20 cellular contexts compared by ENCODE assay signal in the genomic region with DNA sequence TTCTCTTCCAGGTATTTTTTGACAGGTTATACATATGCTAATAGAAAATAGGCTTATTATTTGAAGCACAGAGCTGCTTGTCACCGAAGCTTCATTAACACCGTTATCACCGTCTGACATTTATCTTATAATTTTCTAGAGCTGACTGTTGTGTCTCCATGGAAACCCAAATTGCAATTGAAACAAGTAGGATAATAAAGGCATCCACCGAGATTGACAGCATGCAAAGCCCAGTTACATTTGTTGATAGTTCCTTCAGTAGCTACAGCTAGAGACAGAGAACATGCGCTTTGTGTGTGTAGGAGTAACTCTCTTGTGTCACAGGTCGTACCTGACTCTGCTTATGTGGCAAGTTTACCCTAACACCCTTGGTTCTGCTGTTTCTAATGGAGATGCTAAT.
DNase-seq lines count a peak whose midpoint lies in the region; ATAC-seq and TF ChIP-seq lines count a peak whose summit lies in the region.
"Had no signal": no experiment of that assay in that cellular context is flagged by ENCODE, and none has a peak within 500 bp of the region (broad histone marks: within the 10 kb centered on the region; RNA-seq: fewer than 3 reads in every experiment).

No MANE protein-coding gene starts in this region.

- POLR2A ChIA-PET in CD8-positive, alpha-beta T cell (lab: Charles Lee), result interaction anchor here (11.6 kb wide), 1 partner anchor 14 kb away, joined by 319 read pairs; no protein-coding TSS in a partner anchor
- POLR2A ChIA-PET in naive thymus-derived CD8-positive, alpha-beta T cell (lab: Charles Lee), result interaction anchor here (1.1 to 24.2 kb wide), 2 partner anchors 8 to 18 kb away, joined by 5 to 970 read pairs; no protein-coding TSS in a partner anchor

- no peak for TF ChIP-seq EP300 in suprapubic skin (IDR thresholded peaks at IDR 0.05)

- H3K36me3 ChIP-seq in CD4-positive, CD25-positive, alpha-beta regulatory T cell (ENCODE audit: control insufficient read depth, insufficient read depth, low read length), result no peaks in the 10 kb centered on the region
- H3K36me3 ChIP-seq in CD8-positive, alpha-beta T cell (ENCODE audit: insufficient read depth, low read length), result no peaks in the 10 kb centered on the region
- H3K36me3 ChIP-seq in suprapubic skin (no peaks in the 10 kb centered on the region), psoas muscle (ENCODE audit: insufficient read depth in 1 of 2, low read depth in 1 of 2) (no peaks in the 10 kb centered on the region)
- H3K36me3 ChIP-seq: HAP-1 had no signal

- no peaks in the 10 kb centered on the region for H3K27me3 ChIP-seq in CD4-positive, CD25-positive, alpha-beta regulatory T cell (ENCODE audit: control insufficient read depth, insufficient read depth, low read length)
- H3K27me3 ChIP-seq in CD8-positive, alpha-beta T cell (ENCODE audit: insufficient read depth, low read length), result no peaks in the 10 kb centered on the region
- H3K27me3 ChIP-seq in suprapubic skin (no peaks in the 10 kb centered on the region), psoas muscle (ENCODE audit: insufficient read depth in 3 of 3, low read length in 2 of 3) (no peaks in the 10 kb centered on the region)

- H3K27ac ChIP-seq in CD4-positive, CD25-positive, alpha-beta regulatory T cell (ENCODE audit: insufficient read depth, low read length, poor library complexity, severe bottlenecking), result no peak overlapping the region
- H3K27ac ChIP-seq in CD8-positive, alpha-beta T cell (ENCODE audit: low read depth, low read length), result no peak overlapping the region
- no peak overlapping the region for H3K27ac ChIP-seq in suprapubic skin
- no peak overlapping the region for H3K27ac ChIP-seq in psoas muscle
- H3K27ac ChIP-seq: GM23248, SK-N-MC had no signal

- peaks cover 50% of the 10 kb centered on the region for H3K4me1 ChIP-seq in CD4-positive, CD25-positive, alpha-beta regulatory T cell (ENCODE audit: control insufficient read depth, insufficient read depth, low read length, poor library complexity, severe bottlenecking)
- H3K4me1 ChIP-seq in CD8-positive, alpha-beta T cell (ENCODE audit: insufficient read depth, low read length), result peaks cover 98% of the 10 kb centered on the region
- H3K4me1 ChIP-seq in suprapubic skin (peaks cover 32% of the 10 kb centered on the region), psoas muscle (peaks cover 52% of the 10 kb centered on the region)
- H3K4me1 ChIP-seq: Caco-2 had no signal

- WGBS in suprapubic skin, result 84% methylated on average over 6 of the region's 6 CpGs
- 87 to 90% (median 88%) methylated on average over 6 of the region's 6 CpGs for WGBS in psoas muscle, 3 donors

- no peaks in the 10 kb centered on the region for H3K9me3 ChIP-seq in CD4-positive, CD25-positive, alpha-beta regulatory T cell (ENCODE audit: control insufficient read depth in 2 of 2, low read length in 2 of 2)
- H3K9me3 ChIP-seq in CD8-positive, alpha-beta T cell (ENCODE audit: low read length), result no peaks in the 10 kb centered on the region
- H3K9me3 ChIP-seq in suprapubic skin, result no peaks in the 10 kb centered on the region
- H3K9me3 ChIP-seq in psoas muscle, result no peaks in the 10 kb centered on the region
- H3K9me3 ChIP-seq: Caco-2, HAP-1 had no signal

- H3K27me3 Mint-ChIP-seq in CD4-positive, CD25-positive, alpha-beta regulatory T cell, result no peaks in the 10 kb centered on the region
- H3K27me3 Mint-ChIP-seq in CD8-positive, alpha-beta T cell (ENCODE audit: low read depth), result no peaks in the 10 kb centered on the region
- no peaks in the 10 kb centered on the region for H3K27me3 Mint-ChIP-seq in activated naive CD8-positive, alpha-beta T cell treated with anti-CD3 and anti-CD28 coated beads for 36 hours
- H3K27me3 Mint-ChIP-seq in naive thymus-derived CD8-positive, alpha-beta T cell, result no peaks in the 10 kb centered on the region

- TF ChIP-seq CTCF in CD8-positive, alpha-beta T cell (IDR thresholded peaks at IDR 0.05), result no peak
- TF ChIP-seq CTCF in suprapubic skin (IDR thresholded peaks at IDR 0.05) (no peak), psoas muscle (IDR thresholded peaks at IDR 0.05) (no peak)

- no peak for ATAC-seq in CD4-positive, CD25-positive, alpha-beta regulatory T cell (ENCODE audit: low read depth in 2 of 2)
- ATAC-seq in CD8-positive, alpha-beta T cell, result no peak
- no peak for ATAC-seq in naive thymus-derived CD8-positive, alpha-beta T cell
- no peak for ATAC-seq in psoas muscle

- peak overlapping the region in 1 of 4 donors; percentile 80 for H3K4me3 Mint-ChIP-seq in CD4-positive, CD25-positive, alpha-beta regulatory T cell
- H3K4me3 Mint-ChIP-seq in CD8-positive, alpha-beta T cell, result no peak overlapping the region
- no peak overlapping the region for H3K4me3 Mint-ChIP-seq in activated naive CD8-positive, alpha-beta T cell treated with anti-CD3 and anti-CD28 coated beads for 36 hours
- H3K4me3 Mint-ChIP-seq in naive thymus-derived CD8-positive, alpha-beta T cell, result peak overlapping the region in 6 of 10 donors; percentile 11 to 61 (median 44)

- H3K4me3 ChIP-seq in CD4-positive, CD25-positive, alpha-beta regulatory T cell (ENCODE audit: low read depth, low read length), result no peak overlapping the region
- H3K4me3 ChIP-seq in CD8-positive, alpha-beta T cell (ENCODE audit: low read depth, low read length), result no peak overlapping the region
- H3K4me3 ChIP-seq in suprapubic skin, result no peak overlapping the region
- H3K4me3 ChIP-seq in psoas muscle, result no peak overlapping the region
- H3K4me3 ChIP-seq: GM23248, HAP-1, SK-N-MC had no signal

- H3K9me3 Mint-ChIP-seq in CD4-positive, CD25-positive, alpha-beta regulatory T cell, result peaks cover 0 to 3% (median 0%) of the 10 kb centered on the region in 7 donors
- no peaks in the 10 kb centered on the region for H3K9me3 Mint-ChIP-seq in CD8-positive, alpha-beta T cell
- no peaks in the 10 kb centered on the region for H3K9me3 Mint-ChIP-seq in activated naive CD8-positive, alpha-beta T cell treated with anti-CD3 and anti-CD28 coated beads for 36 hours
- no peaks in the 10 kb centered on the region for H3K9me3 Mint-ChIP-seq in naive thymus-derived CD8-positive, alpha-beta T cell
- H3K9me3 Mint-ChIP-seq: IgD-negative memory B cell had no signal

- no peaks in the 10 kb centered on the region for H3K36me3 Mint-ChIP-seq in CD4-positive, CD25-positive, alpha-beta regulatory T cell
- H3K36me3 Mint-ChIP-seq in CD8-positive, alpha-beta T cell, result no peaks in the 10 kb centered on the region
- H3K36me3 Mint-ChIP-seq in activated naive CD8-positive, alpha-beta T cell treated with anti-CD3 and anti-CD28 coated beads for 36 hours, result no peaks in the 10 kb centered on the region
- no peaks in the 10 kb centered on the region for H3K36me3 Mint-ChIP-seq in naive thymus-derived CD8-positive, alpha-beta T cell
- H3K36me3 Mint-ChIP-seq: IgD-negative memory B cell had no signal

- CTCF ChIA-PET in CD8-positive, alpha-beta T cell (lab: Charles Lee), result interaction anchor here (1.4 to 11.1 kb wide), 2 partner anchors 8 to 17 kb away, joined by 5 to 202 read pairs; no protein-coding TSS in a partner anchor

- DNase-seq in CD4-positive, CD25-positive, alpha-beta regulatory T cell, result no peak
- no peak for DNase-seq in CD8-positive, alpha-beta T cell
- DNase-seq in activated naive CD8-positive, alpha-beta T cell treated with anti-CD3 and anti-CD28 coated beads for 36 hours, result no peak
- DNase-seq in naive thymus-derived CD8-positive, alpha-beta T cell, result no peak
- DNase-seq in suprapubic skin (ENCODE audit: low spot score in 2 of 2) (no peak), occipital lobe (lab: John Stamatoyannopoulos, UW) (no peak), psoas muscle (no peak)
- DNase-seq: C1 segment of cervical spinal cord, Caco-2, GF-D8, GM23248, Kasumi-1, NCI-H1092 treated with DMSO at 0.1 percent for 48 hours, NCI-H1694, NCI-H2081 treated with DMSO at 0.1 percent for 48 hours, NCI-H510A treated with DMSO at 0.1 percent for 48 hours, SHP77 had no signal

- intact Hi-C loops in CD8-positive, alpha-beta T cell (cut with DNase I, micrococcal nuclease), result no loop called here
- intact Hi-C loops in psoas muscle (cut with DNase I), result no loop called here

- H3K4me1 Mint-ChIP-seq in CD4-positive, CD25-positive, alpha-beta regulatory T cell, result peaks cover 42 to 97% (median 73%) of the 10 kb centered on the region in 4 donors
- peaks cover 96% of the 10 kb centered on the region for H3K4me1 Mint-ChIP-seq in CD8-positive, alpha-beta T cell (ENCODE audit: low read depth)
- peaks cover 97% of the 10 kb centered on the region for H3K4me1 Mint-ChIP-seq in activated naive CD8-positive, alpha-beta T cell treated with anti-CD3 and anti-CD28 coated beads for 36 hours
- peaks cover 52 to 100% (median 97%) of the 10 kb centered on the region in 4 donors for H3K4me1 Mint-ChIP-seq in naive thymus-derived CD8-positive, alpha-beta T cell

- peak overlapping the region; percentile 59 to 97 (median 90) for H3K27ac Mint-ChIP-seq in CD4-positive, CD25-positive, alpha-beta regulatory T cell
- H3K27ac Mint-ChIP-seq in CD8-positive, alpha-beta T cell, result peak overlapping the region; percentile 80
- H3K27ac Mint-ChIP-seq in activated naive CD8-positive, alpha-beta T cell treated with anti-CD3 and anti-CD28 coated beads for 36 hours, result peak overlapping the region; percentile 50
- H3K27ac Mint-ChIP-seq in naive thymus-derived CD8-positive, alpha-beta T cell, result peak overlapping the region in 9 of 10 donors; percentile 40 to 100 (median 97)

- TF ChIP-seq POLR2A in suprapubic skin (IDR thresholded peaks at IDR 0.05), result no peak

Comparison
In these comparisons a context has a peak if more than half of its experiments do, and no peak if none do; other contexts are left out.
1. H3K4me3 Mint-ChIP-seq: peak in naive thymus-derived CD8-positive, alpha-beta T cell (6 of 10); none in CD8-positive, alpha-beta T cell (single experiment) and activated naive CD8-positive, alpha-beta T cell treated with anti-CD3 and anti-CD28 coated beads for 36 hours (single experiment).
2. Peak in every context shown above with its lines, with median percentiles within 50 percentile points of each other: H3K27ac Mint-ChIP-seq.